ENCODE assay signal across 31 cellular contexts in the genomic region with DNA sequence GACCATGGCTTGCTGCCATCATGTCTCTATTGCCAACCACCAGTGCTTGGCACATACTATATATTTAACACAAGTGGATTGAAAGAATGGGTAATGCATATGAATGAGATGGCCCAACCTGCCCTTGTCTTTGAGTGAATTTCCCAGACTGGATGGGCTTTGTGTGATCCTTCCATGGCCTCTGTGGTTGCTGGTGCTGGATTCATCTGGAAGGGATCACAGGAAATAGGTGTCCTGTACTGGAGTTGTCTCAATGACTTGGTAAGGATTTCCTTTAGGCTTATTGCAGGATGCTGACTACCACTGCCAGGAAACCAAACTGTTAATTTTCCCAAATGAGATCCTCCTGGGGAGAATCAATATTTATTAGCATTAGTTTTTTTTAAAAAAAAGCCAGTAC.
"Had no signal": no experiment of that assay in that cellular context is flagged by ENCODE, and none has a peak within 500 bp of the region (broad histone marks: within the 10 kb centered on the region; RNA-seq: fewer than 3 reads in every experiment).

No MANE protein-coding gene starts in this region.

- H3K4me3 Mint-ChIP-seq: activated CD4-positive, alpha-beta memory T cell treated with anti-CD3 and anti-CD28 coated beads for 36 hours; activated CD4-positive, alpha-beta T cell treated with anti-CD3 and anti-CD28 coated beads for 36 hours; activated CD4-positive, alpha-beta T cell treated with anti-CD3 and anti-CD28 coated beads, Interleukin-2, amount 10 ng/mL, durations not matched to agents 24 days and 14 days; activated CD8-positive, alpha-beta memory T cell treated with anti-CD3 and anti-CD28 coated beads, Interleukin-2, amount 10 ng/mL, durations not matched to agents 7 days and 5 days; activated CD8-positive, alpha-beta T cell treated with anti-CD3 and anti-CD28 coated beads, Interleukin-2, amount 10 ng/mL, durations not matched to agents 7 days and 5 days; activated naive CD4-positive, alpha-beta T cell treated with anti-CD3 and anti-CD28 coated beads for 36 hours; activated naive CD4-positive, alpha-beta T cell treated with anti-CD3 and anti-CD28 coated beads, Interleukin-2, amount 50 U/mL, for 24 hours; activated naive CD8-positive, alpha-beta T cell treated with anti-CD3 and anti-CD28 coated beads for 36 hours; activated naive CD8-positive, alpha-beta T cell treated with anti-CD3 and anti-CD28 coated beads, Interleukin-2, amount 50 U/mL, for 24 hours; activated T-helper 1 cell treated with anti-CD3 and anti-CD28 coated beads, Interleukin-12 subunit alpha, Interleukin-12 subunit beta, Interleukin-2, Interleukin-4 antibody, amounts not matched to agents 30 ng/mL and 10 ng/mL and 1 ng/mL, durations not matched to agents 14 hours and 24 hours and 36 hours had no signal

- H3K4me3 ChIP-seq: adrenal gland, body of pancreas, esophagus muscularis mucosa, gastrocnemius medialis, heart right ventricle had no signal

- H3K9me3 ChIP-seq: adrenal gland, body of pancreas, esophagus muscularis mucosa, gastrocnemius medialis, heart right ventricle had no signal

- H3K27ac ChIP-seq: adrenal gland, body of pancreas, esophagus muscularis mucosa, foreskin keratinocyte, gastrocnemius medialis had no signal

- H3K9me3 Mint-ChIP-seq: activated CD4-positive, alpha-beta memory T cell treated with anti-CD3 and anti-CD28 coated beads for 36 hours; activated CD4-positive, alpha-beta T cell treated with anti-CD3 and anti-CD28 coated beads, Interleukin-2, amount 10 ng/mL, durations not matched to agents 24 days and 14 days; activated naive CD4-positive, alpha-beta T cell treated with anti-CD3 and anti-CD28 coated beads for 36 hours; activated naive CD4-positive, alpha-beta T cell treated with anti-CD3 and anti-CD28 coated beads, Interleukin-2, amount 50 U/mL, for 24 hours; activated naive CD8-positive, alpha-beta T cell treated with anti-CD3 and anti-CD28 coated beads for 36 hours; activated naive CD8-positive, alpha-beta T cell treated with anti-CD3 and anti-CD28 coated beads, Interleukin-2, amount 50 U/mL, for 24 hours; activated T-helper 1 cell treated with anti-CD3 and anti-CD28 coated beads, Interleukin-12 subunit alpha, Interleukin-12 subunit beta, Interleukin-2, Interleukin-4 antibody, amounts not matched to agents 30 ng/mL and 10 ng/mL and 1 ng/mL, durations not matched to agents 14 hours and 24 hours and 36 hours; activated T-helper 2 cell treated with anti-CD3 and anti-CD28 coated beads, Interferon-gamma antibody, Interleukin-2, Interleukin-4, amounts not matched to agents 10 μg/mL and 5 μg/mL and 100 μg/mL, durations not matched to agents 14 hours and 24 hours and 36 hours had no signal

- H3K27ac Mint-ChIP-seq: activated CD4-positive, alpha-beta memory T cell treated with anti-CD3 and anti-CD28 coated beads for 36 hours; activated CD4-positive, alpha-beta T cell treated with anti-CD3 and anti-CD28 coated beads for 36 hours; activated CD4-positive, alpha-beta T cell treated with anti-CD3 and anti-CD28 coated beads, Interleukin-2, amount 10 ng/mL, durations not matched to agents 24 days and 14 days; activated CD8-positive, alpha-beta memory T cell treated with anti-CD3 and anti-CD28 coated beads, Interleukin-2, amount 10 ng/mL, durations not matched to agents 7 days and 5 days; activated CD8-positive, alpha-beta T cell treated with anti-CD3 and anti-CD28 coated beads, Interleukin-2, amount 10 ng/mL, durations not matched to agents 7 days and 5 days; activated naive CD4-positive, alpha-beta T cell treated with anti-CD3 and anti-CD28 coated beads for 36 hours; activated naive CD4-positive, alpha-beta T cell treated with anti-CD3 and anti-CD28 coated beads, Interleukin-2, amount 50 U/mL, for 24 hours; activated naive CD8-positive, alpha-beta T cell treated with anti-CD3 and anti-CD28 coated beads for 36 hours; activated naive CD8-positive, alpha-beta T cell treated with anti-CD3 and anti-CD28 coated beads, Interleukin-2, amount 50 U/mL, for 24 hours; activated T-helper 1 cell treated with anti-CD3 and anti-CD28 coated beads, Interleukin-12 subunit alpha, Interleukin-12 subunit beta, Interleukin-2, Interleukin-4 antibody, amounts not matched to agents 30 ng/mL and 10 ng/mL and 1 ng/mL, durations not matched to agents 14 hours and 24 hours and 36 hours; activated T-helper 2 cell treated with anti-CD3 and anti-CD28 coated beads, Interferon-gamma antibody, Interleukin-2, Interleukin-4, amounts not matched to agents 10 μg/mL and 5 μg/mL and 100 μg/mL, durations not matched to agents 14 hours and 24 hours and 36 hours had no signal

- H3K4me1 Mint-ChIP-seq: activated CD4-positive, alpha-beta T cell treated with anti-CD3 and anti-CD28 coated beads for 36 hours; activated CD4-positive, alpha-beta T cell treated with anti-CD3 and anti-CD28 coated beads, Interleukin-2, amount 10 ng/mL, durations not matched to agents 24 days and 14 days; activated CD8-positive, alpha-beta memory T cell treated with anti-CD3 and anti-CD28 coated beads, Interleukin-2, amount 10 ng/mL, durations not matched to agents 7 days and 5 days; activated naive CD4-positive, alpha-beta T cell treated with anti-CD3 and anti-CD28 coated beads, Interleukin-2, amount 50 U/mL, for 24 hours; activated naive CD8-positive, alpha-beta T cell treated with anti-CD3 and anti-CD28 coated beads for 36 hours; activated naive CD8-positive, alpha-beta T cell treated with anti-CD3 and anti-CD28 coated beads, Interleukin-2, amount 50 U/mL, for 24 hours had no signal

- ATAC-seq: activated CD4-positive, alpha-beta T cell treated with anti-CD3 and anti-CD28 coated beads for 36 hours; activated CD8-positive, alpha-beta memory T cell treated with anti-CD3 and anti-CD28 coated beads, Interleukin-2, amount 10 ng/mL, durations not matched to agents 7 days and 5 days; activated CD8-positive, alpha-beta T cell treated with anti-CD3 and anti-CD28 coated beads, Interleukin-2, amount 10 ng/mL, durations not matched to agents 7 days and 5 days; activated naive CD8-positive, alpha-beta T cell treated with anti-CD3 and anti-CD28 coated beads, Interleukin-2, amount 50 U/mL, for 24 hours; body of pancreas; gastrocnemius medialis; heart right ventricle had no signal

- H3K4me1 ChIP-seq: adrenal gland, body of pancreas, gastrocnemius medialis had no signal

- H3K36me3 Mint-ChIP-seq: activated CD4-positive, alpha-beta memory T cell treated with anti-CD3 and anti-CD28 coated beads for 36 hours; activated CD8-positive, alpha-beta memory T cell treated with anti-CD3 and anti-CD28 coated beads, Interleukin-2, amount 10 ng/mL, durations not matched to agents 7 days and 5 days; activated naive CD4-positive, alpha-beta T cell treated with anti-CD3 and anti-CD28 coated beads, Interleukin-2, amount 50 U/mL, for 24 hours; activated naive CD8-positive, alpha-beta T cell treated with anti-CD3 and anti-CD28 coated beads for 36 hours had no signal

- H3K27me3 ChIP-seq: adrenal gland, body of pancreas, esophagus muscularis mucosa, foreskin keratinocyte, gastrocnemius medialis, heart right ventricle had no signal

- DNase-seq: activated CD4-positive, alpha-beta memory T cell treated with anti-CD3 and anti-CD28 coated beads for 36 hours; activated CD4-positive, alpha-beta T cell treated with anti-CD3 and anti-CD28 coated beads for 36 hours; activated CD4-positive, alpha-beta T cell treated with anti-CD3 and anti-CD28 coated beads, Interleukin-2, amount 10 ng/mL, durations not matched to agents 24 days and 14 days; activated CD4-positive, CD25-positive, alpha-beta regulatory T cell; activated CD4-positive, CD25-positive, alpha-beta regulatory T cell treated with anti-CD3 and anti-CD28 coated beads, Interleukin-2, amount 50 U/mL, for 72 hours; activated CD8-positive, alpha-beta memory T cell treated with anti-CD3 and anti-CD28 coated beads, Interleukin-2, amount 10 ng/mL, durations not matched to agents 7 days and 5 days; activated CD8-positive, alpha-beta memory T cell treated with anti-CD3 and anti-CD28 coated beads, Interleukin-2, amount 50 U/mL, for 4 hours; activated CD8-positive, alpha-beta T cell treated with anti-CD3 and anti-CD28 coated beads, Interleukin-2, amount 10 ng/mL, durations not matched to agents 7 days and 5 days; activated effector memory CD4-positive, alpha-beta T cell treated with anti-CD3 and anti-CD28 coated beads, Interleukin-2, amount 50 U/mL, for 16 hours; activated naive CD4-positive, alpha-beta T cell treated with anti-CD3 and anti-CD28 coated beads for 36 hours; activated naive CD8-positive, alpha-beta T cell treated with anti-CD3 and anti-CD28 coated beads for 36 hours; activated naive CD8-positive, alpha-beta T cell treated with anti-CD3 and anti-CD28 coated beads, Interleukin-2, amount 50 U/mL, for 24 hours; activated T-cell treated with anti-CD3 and anti-CD28 coated beads, Interleukin-2, amount 50 U/mL, for 1 hour; activated T-cell treated with anti-CD3 and anti-CD28 coated beads, Interleukin-2, amount 50 U/mL, for 48 hours; adrenal gland; amygdala; aorta; body of pancreas; caudate nucleus; cortex of kidney; effector CD8-positive, alpha-beta T cell; erythroblast; gastrocnemius medialis; glutamatergic neuron; heart right ventricle; T-helper 2 cell had no signal

- H3K36me3 ChIP-seq: adrenal gland, esophagus muscularis mucosa, gastrocnemius medialis, heart right ventricle had no signal
